Comparison of ENCODE assay signal across 9 cellular contexts in genomic region chrX:109843963-109844751, GRCh38.
DNase-seq lines count a peak whose midpoint lies in the region; ATAC-seq, FAIRE-seq and TF ChIP-seq lines count a peak whose summit lies in the region.
"Had no signal": no experiment of that assay in that cellular context is flagged by ENCODE, and none has a peak within 500 bp of the region (broad histone marks: within the 10 kb centered on the region; RNA-seq: fewer than 3 reads in every experiment).

No MANE protein-coding gene starts in this region.

- no peaks in the 10 kb centered on the region for H3K9me3 ChIP-seq in breast epithelium
- no peaks in the 10 kb centered on the region for H3K9me3 ChIP-seq in thyroid gland

- CTCF ChIA-PET in MCF 10A (lab: Yijun Ruan, JAX), result interaction anchor here (1.3 to 7.5 kb wide), 4 partner anchors 11 to 130 kb away, joined by 4 to 45 read pairs (median 5); no protein-coding TSS in a partner anchor

- H3K4me3 ChIP-seq in breast epithelium, result no peak overlapping the region
- H3K4me3 ChIP-seq in thyroid gland (replicated peaks in 1 of 3), result no peak overlapping the region

- H3K4me3 Mint-ChIP-seq in MCF 10A (ENCODE audit: unreplicated experiment) (no peak overlapping the region), brain (no peak overlapping the region)

- intact Hi-C loops in breast epithelium (cut with DNase I; ENCODE audit: low total_unique reads) (no loop called here), MCF 10A (cut with micrococcal nuclease) (loop anchor here (5.0 to 10.0 kb wide), 3 partner anchors 69 to 132 kb away; partner anchors contain the start of gene ACSL4), thyroid gland (cut with DNase I) (no loop called here)

- POLR2A ChIA-PET in MCF 10A (lab: Yijun Ruan, JAX), result interaction anchor here (0.6 to 4.2 kb wide), 11 partner anchors 7 to 130 kb away, joined by 3 to 38 read pairs (median 3); partner anchors contain the start of gene ACSL4

- H3K9me3 Mint-ChIP-seq in MCF 10A (ENCODE audit: unreplicated experiment) (no peaks in the 10 kb centered on the region), brain (no peaks in the 10 kb centered on the region)

- no TSS peak for BruUV-seq in MCF 10A (replicated peaks; lab: Mats Ljungman, UMichigan)

- H3K36me3 Mint-ChIP-seq in MCF 10A (ENCODE audit: insufficient read depth, unreplicated experiment) (no peaks in the 10 kb centered on the region), brain (no peaks in the 10 kb centered on the region)

- H3K27ac ChIP-seq in breast epithelium (peak overlapping the region; percentile 48 to 58), thyroid gland (no peak overlapping the region)

- TF ChIP-seq POLR2A in breast epithelium (IDR thresholded peaks at IDR 0.05), result no peak
- TF ChIP-seq POLR2A in thyroid gland (IDR thresholded peaks at IDR 0.05), result no peak

- H3K36me3 ChIP-seq in breast epithelium, result no peaks in the 10 kb centered on the region
- H3K36me3 ChIP-seq in thyroid gland, result no peaks in the 10 kb centered on the region

- FAIRE-seq in RCC 7860 (lab: Jason Lieb, UNC), result no peak

- TF ChIP-seq CTCF in breast epithelium (IDR thresholded peaks at IDR 0.05) (no peak), MCF 10A (IDR thresholded peaks at IDR 0.05; ENCODE audit: unreplicated experiment) (no peak), brain (conservative IDR thresholded peaks at IDR 0.05) (no peak), thyroid gland (IDR thresholded peaks at IDR 0.05) (no peak)

- ATAC-seq in HG03280 (IDR thresholded peaks at IDR 0.05; ENCODE audit: unreplicated experiment), result peak; percentile 41

- H3K27ac Mint-ChIP-seq in MCF 10A (ENCODE audit: low read depth, unreplicated experiment) (no peak overlapping the region), brain (peak overlapping the region in 3 of 5 experiments; percentile 66 to 79 (median 69))

- DNase-seq in breast epithelium (ENCODE audit: low spot score in 2 of 2), result peak in 1 of 2 donors; percentile 55
- no peak for DNase-seq in MCF 10A (ENCODE audit: unreplicated experiment)
- DNase-seq in thyroid gland, result peak; percentile 16 to 23
- no peak for DNase-seq in NCI-H2081 (lab: John Stamatoyannopoulos, UW)
- no peak for DNase-seq in RCC 7860 (ENCODE audit: low spot score)
- DNase-seq in effector CD4-positive, alpha-beta T cell, result no peak
- DNase-seq: stimulated activated CD4-positive, alpha-beta T cell treated with anti-CD3 and anti-CD28 coated beads, Interleukin-15, amount 100 ng/mL, for 24 hours had no signal

- H3K4me1 Mint-ChIP-seq in MCF 10A (ENCODE audit: insufficient read depth, unreplicated experiment), result peaks cover 6% of the 10 kb centered on the region
- peaks cover 42% of the 10 kb centered on the region for H3K4me1 Mint-ChIP-seq in brain

- H3K4me1 ChIP-seq in breast epithelium (no peaks in the 10 kb centered on the region), thyroid gland (no peaks in the 10 kb centered on the region)

- 91 to 93% methylated on average over 1 of the region's 1 CpG for WGBS in thyroid gland, 2 donors

- H3K27me3 Mint-ChIP-seq in MCF 10A (ENCODE audit: insufficient read depth, unreplicated experiment), result peaks cover 28% of the 10 kb centered on the region
- peaks cover 3% of the 10 kb centered on the region for H3K27me3 Mint-ChIP-seq in brain

- H3K27me3 ChIP-seq in breast epithelium (peaks cover 0 to 41% of the 10 kb centered on the region in 2 donors), thyroid gland (no peaks in the 10 kb centered on the region)

Comparison
In these comparisons a context has a peak if more than half of its experiments do, and no peak if none do; other contexts are left out.
1. DNase-seq: peak in thyroid gland (2 of 2); none in MCF 10A (single experiment), NCI-H2081 (0 of 2), RCC 7860 (single experiment) and effector CD4-positive, alpha-beta T cell (single experiment).
2. H3K27ac ChIP-seq: peak in breast epithelium (2 of 2); none in thyroid gland (0 of 3).